29 cellular contexts compared by ENCODE assay signal in genomic region chr6:11903645-11904044, GRCh38.
"Had no signal": no experiment of that assay in that cellular context is flagged by ENCODE, and none has a peak within 500 bp of the region (broad histone marks: within the 10 kb centered on the region; RNA-seq: fewer than 3 reads in every experiment).

No MANE protein-coding gene starts in this region.

- H3K27me3 Mint-ChIP-seq: stimulated activated naive CD8-positive, alpha-beta T cell treated with anti-CD3 and anti-CD28 coated beads, Interleukin-15, Interleukin-2, amounts not matched to agents 100 ng/mL and 50 ng/mL, for 24 hours; type B pancreatic cell had no signal

- FAIRE-seq: urothelium cell line had no signal

- DNase-seq: stimulated activated CD4-positive, alpha-beta T cell treated with anti-CD3 and anti-CD28 coated beads, Interleukin-2, amount 100 ng/mL, for 48 hours; stimulated activated CD4-positive, alpha-beta T cell treated with anti-CD3 and anti-CD28 coated beads, Interleukin-4, amount 100 ng/mL, for 1 hour; stimulated activated CD4-positive, alpha-beta T cell treated with anti-CD3 and anti-CD28 coated beads, Interleukin-4, amount 100 ng/mL, for 24 hours; stimulated activated CD4-positive, alpha-beta T cell treated with anti-CD3 and anti-CD28 coated beads, Interleukin-4, amount 100 ng/mL, for 4 hours; stimulated activated CD8-positive, alpha-beta memory T cell treated with anti-CD3 and anti-CD28 coated beads, Interleukin-4, amount 100 ng/mL, for 48 hours; stimulated activated naive B cell treated with anti-CD40 and anti-IgM and Interleukin-4, amounts not matched to agents 10 μg/mL and 1 μg/mL and 100 μg/mL, for 72 hours; stimulated activated naive CD4-positive, alpha-beta T cell; stimulated activated naive CD4-positive, alpha-beta T cell treated with Interleukin-2 at 50 U/mL for 16 hours; stimulated activated naive CD8-positive, alpha-beta T cell treated with anti-CD3 and anti-CD28 coated beads, Interleukin-15, amount 100 ng/mL, for 72 hours; stimulated activated naive CD8-positive, alpha-beta T cell treated with anti-CD3 and anti-CD28 coated beads, Interleukin-15, Interleukin-2, amounts not matched to agents 100 U/mL and 50 U/mL, for 24 hours; stomach; substantia nigra; testis; thyroid gland; tibial artery; transverse colon; trophoblast cell; upper lobe of left lung; upper lobe of right lung; uterus had no signal

- H3K36me3 ChIP-seq: stomach, suprapubic skin, thoracic aorta, thyroid gland, tibial artery, tibial nerve, transverse colon, upper lobe of left lung, upper lobe of right lung, uterus, vagina had no signal

- H3K27ac Mint-ChIP-seq: stimulated activated effector memory CD8-positive, alpha-beta T cell treated with anti-CD3 and anti-CD28 coated beads, Interleukin-12 subunit alpha, Interleukin-12 subunit beta, amount 100 ng/mL, for 72 hours; stimulated activated memory B cell treated with anti-CD40 and anti-IgM and Interleukin-4, amounts not matched to agents 10 μg/mL and 1 μg/mL and 100 μg/mL, for 72 hours; stimulated activated naive B cell treated with anti-CD40 and anti-IgM and Interleukin-4, amounts not matched to agents 10 μg/mL and 1 μg/mL and 100 μg/mL, for 72 hours; stimulated activated naive CD8-positive, alpha-beta T cell treated with anti-CD3 and anti-CD28 coated beads, Interleukin-15, amount 100 ng/mL, for 72 hours; stimulated activated naive CD8-positive, alpha-beta T cell treated with anti-CD3 and anti-CD28 coated beads, Interleukin-15, Interleukin-2, amounts not matched to agents 100 ng/mL and 50 ng/mL, for 24 hours; type B pancreatic cell had no signal

- H3K4me3 ChIP-seq: stomach, suprapubic skin, testis, thoracic aorta, thyroid gland, tibial artery, tibial nerve, transverse colon, upper lobe of left lung, upper lobe of right lung, uterus, vagina had no signal

- H3K9me3 ChIP-seq: stomach, suprapubic skin, testis, thoracic aorta, thyroid gland, tibial artery, tibial nerve, transverse colon, upper lobe of left lung, upper lobe of right lung, uterus, vagina had no signal

- H3K4me1 ChIP-seq: stomach, suprapubic skin, testis, thyroid gland, tibial artery, tibial nerve, transverse colon, upper lobe of left lung, upper lobe of right lung, uterus, vagina had no signal

- H3K9me3 Mint-ChIP-seq: stimulated activated effector memory CD8-positive, alpha-beta T cell treated with anti-CD3 and anti-CD28 coated beads, Interleukin-12 subunit alpha, Interleukin-12 subunit beta, amount 100 ng/mL, for 72 hours had no signal

- H3K27ac ChIP-seq: stomach, suprapubic skin, testis, thoracic aorta, thyroid gland, tibial artery, tibial nerve, transverse colon, upper lobe of left lung, upper lobe of right lung, uterus, vagina had no signal

- H3K27me3 ChIP-seq: stomach, suprapubic skin, testis, thyroid gland, tibial artery, tibial nerve, transverse colon, upper lobe of left lung, upper lobe of right lung, uterus, vagina had no signal

- H3K36me3 Mint-ChIP-seq: stimulated activated effector memory CD8-positive, alpha-beta T cell treated with anti-CD3 and anti-CD28 coated beads, Interleukin-12 subunit alpha, Interleukin-12 subunit beta, amount 100 ng/mL, for 72 hours; stimulated activated memory B cell treated with anti-CD40 and anti-IgM and Interleukin-4, amounts not matched to agents 10 μg/mL and 1 μg/mL and 100 μg/mL, for 72 hours; stimulated activated naive B cell treated with anti-CD40 and anti-IgM and Interleukin-4, amounts not matched to agents 10 μg/mL and 1 μg/mL and 100 μg/mL, for 72 hours had no signal

- ATAC-seq: stimulated activated effector memory CD8-positive, alpha-beta T cell treated with anti-CD3 and anti-CD28 coated beads, Interleukin-12 subunit alpha, Interleukin-12 subunit beta, amount 100 ng/mL, for 72 hours; stimulated activated memory B cell treated with anti-CD40 and anti-IgM and Interleukin-4, amounts not matched to agents 10 μg/mL and 1 μg/mL and 100 μg/mL, for 72 hours; stimulated activated naive B cell treated with anti-CD40 and anti-IgM and Interleukin-4, amounts not matched to agents 10 μg/mL and 1 μg/mL and 100 μg/mL, for 72 hours; stimulated activated naive CD8-positive, alpha-beta T cell treated with anti-CD3 and anti-CD28 coated beads, Interleukin-15, amount 100 ng/mL, for 72 hours; stimulated activated naive CD8-positive, alpha-beta T cell treated with anti-CD3 and anti-CD28 coated beads, Interleukin-15, Interleukin-2, amounts not matched to agents 100 U/mL and 50 U/mL, for 24 hours; upper lobe of right lung had no signal

- H3K4me3 Mint-ChIP-seq: stimulated activated effector memory CD8-positive, alpha-beta T cell treated with anti-CD3 and anti-CD28 coated beads, Interleukin-12 subunit alpha, Interleukin-12 subunit beta, amount 100 ng/mL, for 72 hours; stimulated activated memory B cell treated with anti-CD40 and anti-IgM and Interleukin-4, amounts not matched to agents 10 μg/mL and 1 μg/mL and 100 μg/mL, for 72 hours; stimulated activated naive B cell treated with anti-CD40 and anti-IgM and Interleukin-4, amounts not matched to agents 10 μg/mL and 1 μg/mL and 100 μg/mL, for 72 hours; stimulated activated naive CD8-positive, alpha-beta T cell treated with anti-CD3 and anti-CD28 coated beads, Interleukin-15, amount 100 ng/mL, for 72 hours; stimulated activated naive CD8-positive, alpha-beta T cell treated with anti-CD3 and anti-CD28 coated beads, Interleukin-15, Interleukin-2, amounts not matched to agents 100 ng/mL and 50 ng/mL, for 24 hours; type B pancreatic cell had no signal
